Comparison of ENCODE assay signal across 14 cellular contexts in genomic region chr2:64732153-64732552, GRCh38.
DNase-seq lines count a peak whose midpoint lies in the region; FAIRE-seq and TF ChIP-seq lines count a peak whose summit lies in the region.
"Had no signal": no experiment of that assay in that cellular context is flagged by ENCODE, and none has a peak within 500 bp of the region (broad histone marks: within the 10 kb centered on the region; RNA-seq: fewer than 3 reads in every experiment).

No MANE protein-coding gene starts in this region.

- no peaks in the 10 kb centered on the region for H3K27me3 ChIP-seq in HL-60 (ENCODE audit: insufficient read depth, poor library complexity, severe bottlenecking)
- H3K27me3 ChIP-seq in mesenchymal stem cell (ENCODE audit: control insufficient read depth in 1 of 2, insufficient read depth in 1 of 2, low read length in 2 of 2) = no peaks in the 10 kb centered on the region
- H3K27me3 ChIP-seq in stomach = no peaks in the 10 kb centered on the region

- no peak overlapping the region for H3K23ac ChIP-seq in mesenchymal stem cell (ENCODE audit: low read length in 2 of 2)

- H2AFZ ChIP-seq in mesenchymal stem cell (ENCODE audit: low read depth, low read length) = no peak overlapping the region

- no peaks in the 10 kb centered on the region for H3K9me3 ChIP-seq in mesenchymal stem cell (ENCODE audit: control insufficient read depth, low read length)
- no peaks in the 10 kb centered on the region for H3K9me3 ChIP-seq in stomach

- no peak overlapping the region for H3K4me2 ChIP-seq in mesenchymal stem cell (ENCODE audit: low read length, poor library complexity, severe bottlenecking)

- no peak for FAIRE-seq in GM12892 (lab: Jason Lieb, UNC)
- FAIRE-seq: K562 had no signal

- H3K18ac ChIP-seq in mesenchymal stem cell (ENCODE audit: low read depth in 1 of 2, low read length in 2 of 2) = no peak overlapping the region

- no peak overlapping the region for H2BK120ac ChIP-seq in mesenchymal stem cell (ENCODE audit: low read depth, low read length)

- no peak overlapping the region for H3K4ac ChIP-seq in mesenchymal stem cell (ENCODE audit: low read depth in 1 of 2, low read length in 2 of 2)

- H3K27ac ChIP-seq in HL-60 (replicated peaks) (peak overlapping the region; percentile 66), caudate nucleus (ENCODE audit: low read depth, low read length) (peak overlapping the region; percentile 59), mesenchymal stem cell (ENCODE audit: low read length, poor library complexity, severe bottlenecking) (no peak overlapping the region), stomach (peak overlapping the region in 4 of 5 donors; percentile 56 to 86 (median 80))

- no peak overlapping the region for H2AK5ac ChIP-seq in mesenchymal stem cell (ENCODE audit: low read length, severe bottlenecking)

- intact Hi-C loops in stomach (cut with DNase I; ENCODE audit: low total_unique reads) = no loop called here

- no peak overlapping the region for H4K91ac ChIP-seq in mesenchymal stem cell (ENCODE audit: low read length)

- DNase-seq in HL-60 (ENCODE audit: low read depth in 1 of 2, low spot score in 1 of 2) (no peak), caudate nucleus (lab: John Stamatoyannopoulos, UW) (no peak), mesenchymal stem cell (no peak), stomach (no peak), AML-193 (lab: John Stamatoyannopoulos, UW) (no peak), GM12892 (ENCODE audit: insufficient read length) (no peak), anterior cingulate cortex (lab: John Stamatoyannopoulos, UW) (no peak), NCI-H1092 treated with DMSO at 0.1 percent for 48 hours (lab: John Stamatoyannopoulos, UW) (no peak)
- DNase-seq: activated CD4-positive, alpha-beta T cell treated with anti-CD3 and anti-CD28 coated beads, Interleukin-2, amount 50 U/mL, for 4 hours; activated T-cell treated with anti-CD3 and anti-CD28 coated beads, Interleukin-2, amount 50 U/mL, for 48 hours; mammary epithelial cell; NCI-H1092; RPMI8226 had no signal

- TF ChIP-seq POLR2A in stomach (IDR thresholded peaks at IDR 0.05) = no peak
- no peak for TF ChIP-seq POLR2A in GM12892 (IDR thresholded peaks at IDR 0.05; ENCODE audit: low read depth, low read length)

- H3K79me1 ChIP-seq in mesenchymal stem cell (replicated peaks; ENCODE audit: low read length, poor library complexity, severe bottlenecking) = peaks cover 14% of the 10 kb centered on the region

- H2BK15ac ChIP-seq in mesenchymal stem cell (ENCODE audit: low read depth, poor library complexity, severe bottlenecking) = no peak overlapping the region

- H3K9ac ChIP-seq in mesenchymal stem cell (ENCODE audit: low read length) = peak overlapping the region; percentile 93

- H3K14ac ChIP-seq in mesenchymal stem cell (ENCODE audit: low read length in 2 of 2) = no peak overlapping the region

- H3K4me3 ChIP-seq in HL-60 (replicated peaks; ENCODE audit: insufficient read depth, low read length) (no peak overlapping the region), mesenchymal stem cell (ENCODE audit: insufficient read depth in 1 of 2, low read depth in 1 of 2, low read length in 2 of 2) (no peak overlapping the region), stomach (no peak overlapping the region)
- H3K4me3 ChIP-seq: K562 had no signal

- TF ChIP-seq EP300 in stomach (IDR thresholded peaks at IDR 0.05) = no peak

- peaks cover 0 to 51% of the 10 kb centered on the region in 2 experiments for H3K36me3 ChIP-seq in mesenchymal stem cell (ENCODE audit: control insufficient read depth in 1 of 2, insufficient read depth in 2 of 2, low read depth in 1 of 2, low read length in 2 of 2)
- no peaks in the 10 kb centered on the region for H3K36me3 ChIP-seq in stomach

- H2BK5ac ChIP-seq in mesenchymal stem cell (ENCODE audit: low read depth, low read length, poor library complexity, severe bottlenecking) = no peak overlapping the region

- H2BK12ac ChIP-seq in mesenchymal stem cell (ENCODE audit: low read length in 2 of 2) = no peak overlapping the region

- no peak overlapping the region for H4K8ac ChIP-seq in mesenchymal stem cell (ENCODE audit: low read length)

- 94% methylated on average over 5 of the region's 5 CpGs for WGBS in mesenchymal stem cell
- WGBS in stomach, 5 donors = 53 to 73% (median 59%) methylated on average over 5 of the region's 5 CpGs

- H3K4me1 ChIP-seq in mesenchymal stem cell (ENCODE audit: control insufficient read depth, insufficient read depth, low read depth, low read length) (peaks cover 6% of the 10 kb centered on the region), stomach (peaks cover 10 to 42% (median 36%) of the 10 kb centered on the region in 4 donors)

- no peak for TF ChIP-seq CTCF in HL-60 (IDR thresholded peaks at IDR 0.05; ENCODE audit: insufficient read depth, low read length)
- no peak for TF ChIP-seq CTCF in stomach (IDR thresholded peaks at IDR 0.05)
